In the genomic region with DNA sequence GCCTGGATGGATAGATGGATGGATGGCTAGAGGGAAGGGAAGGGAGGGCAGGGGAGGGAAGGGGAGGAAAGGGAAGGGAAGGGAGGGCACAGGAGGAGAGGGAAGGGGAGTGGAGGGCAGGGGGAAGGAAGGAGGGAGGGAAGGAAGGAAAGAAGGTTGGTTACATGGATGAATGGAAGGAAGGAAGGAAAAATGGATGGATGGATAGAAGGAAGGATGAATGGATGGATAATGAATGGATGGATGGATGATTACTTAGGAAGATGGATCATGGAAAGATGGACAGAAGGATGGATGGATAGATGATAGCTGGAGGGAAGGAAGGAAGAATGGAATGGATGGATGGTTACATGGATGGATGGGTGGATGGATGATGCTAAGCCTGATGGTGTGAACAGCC, we compare ENCODE assay signal across 21 cellular contexts.
DNase-seq lines count a peak whose midpoint lies in the region; TF ChIP-seq lines count a peak whose summit lies in the region.
"Had no signal": no experiment of that assay in that cellular context is flagged by ENCODE, and none has a peak within 500 bp of the region (broad histone marks: within the 10 kb centered on the region; RNA-seq: fewer than 3 reads in every experiment).

No MANE protein-coding gene starts in this region.

- POLR2A ChIA-PET in HEK293 (lab: Yijun Ruan, JAX): no interaction called here

- no peaks in the 10 kb centered on the region for H3K9me3 ChIP-seq in HEK293 (ENCODE audit: control insufficient read depth, insufficient read depth, low read depth, low read length)
- no peaks in the 10 kb centered on the region for H3K9me3 ChIP-seq in left ventricle myocardium inferior (replicated peaks)
- H3K9me3 ChIP-seq: BLaER1, Caco-2 had no signal

- H3K27ac Mint-ChIP-seq in glutamatergic neuron (ENCODE audit: unreplicated experiment): no peak overlapping the region
- H3K27ac Mint-ChIP-seq: CD4-positive, alpha-beta T cell; CD8-positive, alpha-beta T cell had no signal

- peaks cover 23% of the 10 kb centered on the region for H3K9me3 Mint-ChIP-seq in glutamatergic neuron (ENCODE audit: unreplicated experiment)
- H3K9me3 Mint-ChIP-seq: CD4-positive, alpha-beta T cell; CD8-positive, alpha-beta T cell had no signal

- no peaks in the 10 kb centered on the region for H3K27me3 ChIP-seq in left ventricle myocardium inferior (ENCODE audit: low read depth)
- H3K27me3 ChIP-seq: BE2C, BLaER1 had no signal

- peaks cover 36% of the 10 kb centered on the region for H3K4me1 Mint-ChIP-seq in glutamatergic neuron (ENCODE audit: low read depth, unreplicated experiment)

- H3K27ac ChIP-seq in HEK293 (ENCODE audit: extremely low read depth, low read depth, low read length): no peak overlapping the region
- no peak overlapping the region for H3K27ac ChIP-seq in left ventricle myocardium inferior (replicated peaks)
- H3K27ac ChIP-seq: BLaER1 had no signal

- TF ChIP-seq CTCF in HEK293 (tag by site-specific recombination; IDR thresholded peaks at IDR 0.05): no peak
- no peak for TF ChIP-seq CTCF in glutamatergic neuron (IDR thresholded peaks at IDR 0.05; ENCODE audit: partially characterized antibody, unreplicated experiment)
- TF ChIP-seq CTCF in left ventricle myocardium inferior (IDR thresholded peaks at IDR 0.05; ENCODE audit: borderline replicate concordance): no peak

- peak overlapping the region; percentile 25 for H3K4me3 Mint-ChIP-seq in glutamatergic neuron (ENCODE audit: unreplicated experiment)
- H3K4me3 Mint-ChIP-seq: CD4-positive, alpha-beta T cell; CD8-positive, alpha-beta T cell had no signal

- H3K36me3 ChIP-seq in HEK293 (ENCODE audit: control insufficient read depth in 2 of 2, insufficient read depth in 1 of 2, low read length in 2 of 2) (no peaks in the 10 kb centered on the region), left ventricle myocardium inferior (no peaks in the 10 kb centered on the region)
- H3K36me3 ChIP-seq: BE2C, BLaER1 had no signal

- DNase-seq in glutamatergic neuron (no peak), hippocampal formation (lab: John Stamatoyannopoulos, UW) (no peak), DMS 273 treated with DMSO at 0.1 percent for 48 hours (lab: John Stamatoyannopoulos, UW) (no peak), left ventricle myocardium inferior (no peak)
- DNase-seq: 8988T; ACHN; BE2C; C1 segment of cervical spinal cord; Caco-2; Calu3; CD4-positive, alpha-beta T cell; CD8-positive, alpha-beta T cell; DMS153; DMS53; DMS79; DND-41; EL; GDM1 had no signal

- H3K36me3 Mint-ChIP-seq in glutamatergic neuron (ENCODE audit: unreplicated experiment): peaks cover 8% of the 10 kb centered on the region
- H3K36me3 Mint-ChIP-seq: CD8-positive, alpha-beta T cell had no signal

- peaks cover 18% of the 10 kb centered on the region for H3K27me3 Mint-ChIP-seq in glutamatergic neuron (ENCODE audit: unreplicated experiment)
- H3K27me3 Mint-ChIP-seq: CD4-positive, alpha-beta T cell had no signal

- intact Hi-C loops in left ventricle myocardium inferior (cut with micrococcal nuclease): no loop called here

- CTCF ChIA-PET in HEK293 (lab: Yijun Ruan, JAX): no interaction called here

- no peak overlapping the region for H3K4me3 ChIP-seq in HEK293 (ENCODE audit: low read depth, low read length)
- H3K4me3 ChIP-seq in left ventricle myocardium inferior: no peak overlapping the region
- H3K4me3 ChIP-seq: BLaER1, GM12878 had no signal

- no peaks in the 10 kb centered on the region for H3K4me1 ChIP-seq in HEK293 (ENCODE audit: control insufficient read depth, insufficient read depth, low read length)
- H3K4me1 ChIP-seq in left ventricle myocardium inferior: no peaks in the 10 kb centered on the region
- H3K4me1 ChIP-seq: BE2C, BLaER1, Caco-2 had no signal

TF ChIP-seq in HEK293, 187 proteins besides CTCF, POLR2A, EP300 and RAD21:
- TF ChIP-seq ZBTB17 (tag by site-specific recombination; IDR thresholded peaks at IDR 0.05): peak; percentile 58
- TF ChIP-seq SCRT1 (tag by site-specific recombination; IDR thresholded peaks at IDR 0.05; ENCODE audit: borderline replicate concordance): no peak
- no peak for TF ChIP-seq ZNF155 (tag by site-specific recombination; IDR thresholded peaks at IDR 0.05)
- TF ChIP-seq ZNF366 (tag by site-specific recombination; conservative IDR thresholded peaks at IDR 0.05): peak; percentile 91
- TF ChIP-seq BCL6B (tag by site-specific recombination; IDR thresholded peaks at IDR 0.05): no peak
